ENCODE assay signal across 8 cellular contexts in genomic region chr6:52361347-52361944, GRCh38. TPM values are rescaled to one million over a fixed set of nuclear protein-coding genes. Genes with fewer than 3 reads are reported as not detected.
A peak's percentile ranks its signal among the peaks of the same experiment; 100 is the strongest.
DNase-seq lines count a peak whose midpoint lies in the region; ATAC-seq and TF ChIP-seq lines count a peak whose summit lies in the region.

No MANE protein-coding gene starts in this region.

- no peaks in the 10 kb centered on the region for H3K36me3 Mint-ChIP-seq in Caco-2 (ENCODE audit: insufficient read depth, unreplicated experiment)

- H3K4me3 ChIP-seq in Caco-2 (ENCODE audit: low read depth, low read length) (peak overlapping the region; percentile 93), lower lobe of right lung (peak overlapping the region; percentile 86), thoracic aorta (peak overlapping the region; percentile 90)

- H3K9me3 Mint-ChIP-seq in Caco-2 (ENCODE audit: unreplicated experiment) = no peaks in the 10 kb centered on the region

- H3K4me3 Mint-ChIP-seq in Caco-2 (ENCODE audit: unreplicated experiment) = peak overlapping the region; percentile 74

- H3K9me3 ChIP-seq in Caco-2 = no peaks in the 10 kb centered on the region
- no peaks in the 10 kb centered on the region for H3K9me3 ChIP-seq in lower lobe of right lung
- no peaks in the 10 kb centered on the region for H3K9me3 ChIP-seq in thoracic aorta

- H3K27me3 Mint-ChIP-seq in Caco-2 (ENCODE audit: insufficient read depth, unreplicated experiment) = no peaks in the 10 kb centered on the region

- peak in 1 of 2 experiments; percentile 7 for DNase-seq in Caco-2
- peak; percentile 10 for DNase-seq in T follicular helper cell (ENCODE audit: low read depth)
- peak; percentile 49 for DNase-seq in lower lobe of right lung
- no peak for DNase-seq in thoracic aorta (ENCODE audit: low spot score)
- no peak for DNase-seq in NCI-H2196 treated with DMSO at 0.1 percent for 48 hours (lab: John Stamatoyannopoulos, UW; ENCODE audit: unreplicated experiment)
- DNase-seq in occipital lobe (lab: John Stamatoyannopoulos, UW) = no peak

- peak overlapping the region; percentile 18 for H3K27ac Mint-ChIP-seq in Caco-2 (ENCODE audit: unreplicated experiment)

- CTCF ChIA-PET in Caco-2 (lab: Charles Lee) = interaction anchor here (0.6 to 1.2 kb wide), 4 partner anchors 12 to 229 kb away, joined by 3 to 5 read pairs (median 4); no protein-coding TSS in a partner anchor

- BruUV-seq in Caco-2 (replicated peaks; lab: Mats Ljungman, UMichigan) = TSS peak; percentile 78

- no peaks in the 10 kb centered on the region for H3K4me1 Mint-ChIP-seq in Caco-2 (ENCODE audit: low read depth, unreplicated experiment)

- no peak for TF ChIP-seq CTCF in Caco-2 (IDR thresholded peaks at IDR 0.05; ENCODE audit: insufficient read depth in 1 of 2, low read depth in 1 of 2, low read length in 1 of 2, severe bottlenecking in 1 of 2, unreplicated experiment in 1 of 2)
- TF ChIP-seq CTCF in lower lobe of right lung (IDR thresholded peaks at IDR 0.05) = no peak
- no peak for TF ChIP-seq CTCF in thoracic aorta (IDR thresholded peaks at IDR 0.05)

- H3K4me1 ChIP-seq in Caco-2 (peaks cover 26% of the 10 kb centered on the region), lower lobe of right lung (peaks cover 21% of the 10 kb centered on the region), thoracic aorta (ENCODE audit: control insufficient read depth in 1 of 2, low read depth in 2 of 2) (peaks cover 2 to 17% of the 10 kb centered on the region in 2 donors)

- ATAC-seq in HG02588 (IDR thresholded peaks at IDR 0.05; ENCODE audit: unreplicated experiment) = peak; percentile 8
- ATAC-seq in lower lobe of right lung = peak; percentile 2 to 48
- ATAC-seq in thoracic aorta (ENCODE audit: insufficient number of reproducible peaks, low FRiP score, low read depth) = peak; percentile 44

- H3K27me3 ChIP-seq in Caco-2 (replicated peaks; ENCODE audit: control insufficient read depth, insufficient read depth, low read length) = no peaks in the 10 kb centered on the region
- no peaks in the 10 kb centered on the region for H3K27me3 ChIP-seq in lower lobe of right lung (ENCODE audit: low read depth)
- H3K27me3 ChIP-seq in thoracic aorta (replicated peaks; ENCODE audit: insufficient read depth) = no peaks in the 10 kb centered on the region

- POLR2A ChIA-PET in Caco-2 (lab: Charles Lee) = interaction anchor here (1.5 to 2.2 kb wide), 2 partner anchors 9 to 77 kb away, joined by 8 to 12 read pairs; partner anchors contain the start of gene MCM3

- H3K36me3 ChIP-seq in Caco-2 (ENCODE audit: control insufficient read depth, insufficient read depth, low read length) (no peaks in the 10 kb centered on the region; the same call in 1 of the 2 replicates), lower lobe of right lung (no peaks in the 10 kb centered on the region), thoracic aorta (no peaks in the 10 kb centered on the region)

- H3K27ac ChIP-seq in cingulate gyrus (ENCODE audit: low read depth, low read length) = peak overlapping the region; percentile 89
- H3K27ac ChIP-seq in lower lobe of right lung = peak overlapping the region; percentile 85
- H3K27ac ChIP-seq in thoracic aorta = peak overlapping the region in 1 of 2 donors; percentile 29

- intact Hi-C loops in Caco-2 (cut with micrococcal nuclease; ENCODE audit: unreplicated experiment) = loop anchor here (1.0 to 5.0 kb wide), 3 partner anchors 34 to 59 kb away; no protein-coding TSS in a partner anchor
- intact Hi-C loops in lower lobe of right lung (cut with DNase I) = no loop called here

RNA-seq across cellular contexts. Expression of gene PAQR8, which starts 0.5 kb away (rescaled TPM):
- total RNA-seq in Caco-2 (2022) (8.7 and 10.0 TPM in 2 replicates), lower lobe of right lung (6.8 TPM), thoracic aorta (1 to 10 TPM; 4.1 to 7.3 TPM), occipital lobe (12.8 TPM)

RNA-seq across cellular contexts. Expression of gene EFHC1, which starts 58.7 kb away (rescaled TPM):
- total RNA-seq in Caco-2 (2022) (12.2 and 14.6 TPM in 2 replicates), lower lobe of right lung (42.2 TPM), thoracic aorta (10 to 100 TPM; 13.5 to 14.9 TPM), occipital lobe (37.0 TPM)

Comparison
In these comparisons a context has a peak if more than half of its experiments do, and no peak if none do; other contexts are left out.
1. DNase-seq: peak in T follicular helper cell (single experiment) and lower lobe of right lung (single experiment); none in thoracic aorta (single experiment), NCI-H2196 treated with DMSO at 0.1 percent for 48 hours (single experiment) and occipital lobe (single experiment).
2. Peak in every context shown above with its lines, with median percentiles within 50 percentile points of each other: H3K4me3 ChIP-seq and ATAC-seq.